Comparison of ENCODE assay signal across 13 cellular contexts in genomic region chr16:53429221-53429943, GRCh38. TPM values are rescaled to one million over a fixed set of nuclear protein-coding genes. Genes with fewer than 3 reads are reported as not detected.
DNase-seq lines count a peak whose midpoint lies in the region; ATAC-seq and TF ChIP-seq lines count a peak whose summit lies in the region.
"Had no signal": no experiment of that assay in that cellular context is flagged by ENCODE, and none has a peak within 500 bp of the region (broad histone marks: within the 10 kb centered on the region; RNA-seq: fewer than 3 reads in every experiment).

No MANE protein-coding gene starts in this region.

- peak overlapping the region; percentile 43 for H3K4me2 ChIP-seq in parathyroid adenoma (ENCODE audit: low read length)

- intact Hi-C loops in activated naive CD4-positive, alpha-beta T cell treated with anti-CD3 and anti-CD28 coated beads for 36 hours (cut with micrococcal nuclease) = no loop called here

- ATAC-seq in GM21447 (IDR thresholded peaks at IDR 0.05; ENCODE audit: unreplicated experiment) (no peak), GM21619 (IDR thresholded peaks at IDR 0.05; ENCODE audit: unreplicated experiment) (no peak)

- no peaks in the 10 kb centered on the region for H3K9me3 ChIP-seq in parathyroid adenoma (ENCODE audit: control insufficient read depth, low read length)
- H3K9me3 ChIP-seq: pancreas had no signal

- H2AFZ ChIP-seq in parathyroid adenoma = peak overlapping the region; percentile 54

- no peaks in the 10 kb centered on the region for H3K27me3 ChIP-seq in parathyroid adenoma (ENCODE audit: control insufficient read depth, insufficient read depth, low read length)
- H3K27me3 ChIP-seq: pancreas had no signal

- H3K4me1 ChIP-seq in parathyroid adenoma = peaks cover 7% of the 10 kb centered on the region

- no peak overlapping the region for H3K9ac ChIP-seq in parathyroid adenoma

- no peak overlapping the region for H3K4me3 Mint-ChIP-seq in activated naive CD4-positive, alpha-beta T cell treated with anti-CD3 and anti-CD28 coated beads for 36 hours

- H3K27ac Mint-ChIP-seq in activated naive CD4-positive, alpha-beta T cell treated with anti-CD3 and anti-CD28 coated beads for 36 hours = no peak overlapping the region

- no peaks in the 10 kb centered on the region for H3K27me3 Mint-ChIP-seq in activated naive CD4-positive, alpha-beta T cell treated with anti-CD3 and anti-CD28 coated beads for 36 hours (ENCODE audit: low read depth)

- CTCF ChIA-PET in activated naive CD4-positive, alpha-beta T cell treated with anti-CD3 and anti-CD28 coated beads for 36 hours (lab: Charles Lee) = no interaction called here

- H3K4me3 ChIP-seq in choroid plexus epithelial cell (ENCODE audit: low read depth, low read length) = no peak overlapping the region
- H3K4me3 ChIP-seq in parathyroid adenoma (ENCODE audit: low read depth, low read length) = peak overlapping the region; percentile 42
- H3K4me3 ChIP-seq: pancreas had no signal

- H3K9me3 Mint-ChIP-seq in activated naive CD4-positive, alpha-beta T cell treated with anti-CD3 and anti-CD28 coated beads for 36 hours = peaks cover 7% of the 10 kb centered on the region

- no peaks in the 10 kb centered on the region for H3K79me2 ChIP-seq in parathyroid adenoma

- no peaks in the 10 kb centered on the region for H3K36me3 ChIP-seq in parathyroid adenoma (ENCODE audit: control insufficient read depth, insufficient read depth, low read length)
- H3K36me3 ChIP-seq: pancreas had no signal

- DNase-seq in EH (ENCODE audit: low read depth) (peak; percentile 74), NCI-H1694 (lab: John Stamatoyannopoulos, UW) (peak; percentile 42), choroid plexus epithelial cell (ENCODE audit: low read depth) (peak; percentile 85), cerebellar cortex (ENCODE audit: low spot score) (no peak)
- no peak for DNase-seq in activated naive CD4-positive, alpha-beta T cell treated with anti-CD3 and anti-CD28 coated beads for 36 hours
- DNase-seq: activated CD4-positive, alpha-beta T cell treated with anti-CD3 and anti-CD28 coated beads for 4 hours; activated naive CD4-positive, alpha-beta T cell treated with anti-CD3 and anti-CD28 coated beads, Interleukin-2, amount 50 U/mL, for 16 hours; kidney; NCI-H1436 had no signal

- H3K27ac ChIP-seq in parathyroid adenoma = peak overlapping the region; percentile 76
- H3K27ac ChIP-seq: pancreas had no signal

- peaks cover 8% of the 10 kb centered on the region for H3K4me1 Mint-ChIP-seq in activated naive CD4-positive, alpha-beta T cell treated with anti-CD3 and anti-CD28 coated beads for 36 hours (ENCODE audit: low read depth)

- TF ChIP-seq CTCF in choroid plexus epithelial cell (conservative IDR thresholded peaks at IDR 0.05; ENCODE audit: low read depth, low read length) = no peak
- TF ChIP-seq CTCF in parathyroid adenoma (IDR thresholded peaks at IDR 0.05) = no peak

- H3K36me3 Mint-ChIP-seq in activated naive CD4-positive, alpha-beta T cell treated with anti-CD3 and anti-CD28 coated beads for 36 hours (ENCODE audit: low read depth) = no peaks in the 10 kb centered on the region

RNA-seq across cellular contexts. Expression of gene RBL2, which starts 4.9 kb away (rescaled TPM):
- 100 to 1,000 TPM in 1 of 2 experiments, 10 to 100 TPM in 1; 99.2 to 100 TPM for total RNA-seq in activated naive CD4-positive, alpha-beta T cell treated with anti-CD3 and anti-CD28 coated beads for 36 hours

Comparison
In these comparisons a context has a peak if more than half of its experiments do, and no peak if none do; other contexts are left out.
1. DNase-seq: peak in EH (single experiment), NCI-H1694 (single experiment) and choroid plexus epithelial cell (single experiment); none in activated naive CD4-positive, alpha-beta T cell treated with anti-CD3 and anti-CD28 coated beads for 36 hours (single experiment) and cerebellar cortex (single experiment).